Comparison of ENCODE assay signal across 8 cellular contexts in the genomic region with DNA sequence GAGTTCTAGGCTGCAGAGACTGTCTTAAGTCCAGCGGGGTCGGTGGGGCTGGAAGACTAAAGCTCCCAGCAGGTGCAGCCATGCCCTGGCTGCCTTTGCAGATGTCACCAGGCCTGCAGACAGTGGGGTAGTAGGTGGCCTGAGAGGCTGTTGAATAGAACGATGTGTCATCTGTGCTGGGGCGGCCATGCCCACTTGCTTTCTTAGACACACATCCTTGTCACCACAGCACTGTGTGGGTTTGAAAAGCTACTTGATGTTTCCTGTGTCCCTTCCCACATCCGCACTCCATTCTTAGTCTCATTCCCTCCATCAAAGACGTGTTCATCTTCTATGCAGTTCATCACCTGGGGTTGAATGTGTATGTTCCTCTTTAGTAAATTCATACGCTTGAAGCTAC.
DNase-seq lines count a peak whose midpoint lies in the region; ATAC-seq, FAIRE-seq and TF ChIP-seq lines count a peak whose summit lies in the region.

No MANE protein-coding gene starts in this region.

- peak overlapping the region; percentile 33 for H3K27ac Mint-ChIP-seq in activated T-helper 17 cell treated with anti-CD3 and anti-CD28 coated beads, Interleukin-2, amount 50 U/mL, for 72 hours

- peak; percentile 56 for DNase-seq in kidney tubule cell (ENCODE audit: low spot score)
- peak; percentile 2 for DNase-seq in stimulated activated CD8-positive, alpha-beta memory T cell treated with anti-CD3 and anti-CD28 coated beads, Interleukin-4, amount 100 ng/mL, for 24 hours (ENCODE audit: low read depth)
- no peak for DNase-seq in HTR-8/SVneo (ENCODE audit: insufficient read length, low spot score)
- DNase-seq in NCI-H82 treated with DMSO at 0.1 percent for 48 hours (lab: John Stamatoyannopoulos, UW; ENCODE audit: unreplicated experiment): no peak

- peak; percentile 98 for ATAC-seq in activated T-helper 17 cell treated with anti-CD3 and anti-CD28 coated beads, Interleukin-2, amount 50 U/mL, for 72 hours (replicated peaks)
- ATAC-seq in GM18505 (IDR thresholded peaks at IDR 0.05; ENCODE audit: unreplicated experiment) (no peak), HG02981 (IDR thresholded peaks at IDR 0.05; ENCODE audit: unreplicated experiment) (no peak)

- H4K20me1 ChIP-seq in Loucy (ENCODE audit: insufficient read depth, low read length, poor library complexity, severe bottlenecking): no peaks in the 10 kb centered on the region

- no peak for TF ChIP-seq POLR2A in GM18505 (IDR thresholded peaks at IDR 0.05; ENCODE audit: borderline replicate concordance, extremely low read depth, insufficient read depth, insufficient read length)

- no peaks in the 10 kb centered on the region for H3K79me2 ChIP-seq in Loucy (ENCODE audit: insufficient read depth, low read length)

- peak overlapping the region; percentile 40 for H3K4me3 Mint-ChIP-seq in activated T-helper 17 cell treated with anti-CD3 and anti-CD28 coated beads, Interleukin-2, amount 50 U/mL, for 72 hours

- no peaks in the 10 kb centered on the region for H3K36me3 Mint-ChIP-seq in activated T-helper 17 cell treated with anti-CD3 and anti-CD28 coated beads, Interleukin-2, amount 50 U/mL, for 72 hours (ENCODE audit: low read depth)

- H3K4me1 ChIP-seq in Loucy (ENCODE audit: insufficient read depth, low read length, poor library complexity, severe bottlenecking): peaks cover 11% of the 10 kb centered on the region

- no peaks in the 10 kb centered on the region for H3F3A ChIP-seq in Loucy (ENCODE audit: low read depth)

- H3K9me3 ChIP-seq in Loucy (ENCODE audit: insufficient read depth, low read depth, low read length): no peaks in the 10 kb centered on the region

- H3K9me2 ChIP-seq in Loucy (replicated peaks; ENCODE audit: low read depth, low read length): no peaks in the 10 kb centered on the region

- no peak for TF ChIP-seq CTCF in Loucy (conservative IDR thresholded peaks at IDR 0.05; ENCODE audit: low read length)

- FAIRE-seq in HTR-8/SVneo (lab: Jason Lieb, UNC): no peak

- no peak overlapping the region for H2AFZ ChIP-seq in Loucy (ENCODE audit: low read length)

- no peaks in the 10 kb centered on the region for H3K9me3 Mint-ChIP-seq in activated T-helper 17 cell treated with anti-CD3 and anti-CD28 coated beads, Interleukin-2, amount 50 U/mL, for 72 hours

- no peak overlapping the region for H3K9ac ChIP-seq in Loucy (ENCODE audit: low read depth, low read length, poor library complexity, severe bottlenecking)

- H3K4me2 ChIP-seq in Loucy (ENCODE audit: low read depth, low read length, poor library complexity, severe bottlenecking): peak overlapping the region; percentile 44

- H3K36me3 ChIP-seq in Loucy (ENCODE audit: insufficient read depth, low read length): no peaks in the 10 kb centered on the region

- peak overlapping the region; percentile 33 for H3K4me3 ChIP-seq in Loucy (ENCODE audit: low read length, poor library complexity, severe bottlenecking)

- H3K4me1 Mint-ChIP-seq in activated T-helper 17 cell treated with anti-CD3 and anti-CD28 coated beads, Interleukin-2, amount 50 U/mL, for 72 hours: no peaks in the 10 kb centered on the region

- H3K27me3 ChIP-seq in Loucy (ENCODE audit: insufficient read depth, low read length, poor library complexity, severe bottlenecking): peaks cover 12% of the 10 kb centered on the region

- H3K27me3 Mint-ChIP-seq in activated T-helper 17 cell treated with anti-CD3 and anti-CD28 coated beads, Interleukin-2, amount 50 U/mL, for 72 hours: peaks cover 13% of the 10 kb centered on the region

Comparison
In these comparisons a context has a peak if more than half of its experiments do, and no peak if none do; other contexts are left out.
1. DNase-seq: peak in kidney tubule cell (single experiment) and stimulated activated CD8-positive, alpha-beta memory T cell treated with anti-CD3 and anti-CD28 coated beads, Interleukin-4, amount 100 ng/mL, for 24 hours (single experiment); none in HTR-8/SVneo (single experiment) and NCI-H82 treated with DMSO at 0.1 percent for 48 hours (single experiment).